21 cellular contexts compared by ENCODE assay signal in the genomic region with DNA sequence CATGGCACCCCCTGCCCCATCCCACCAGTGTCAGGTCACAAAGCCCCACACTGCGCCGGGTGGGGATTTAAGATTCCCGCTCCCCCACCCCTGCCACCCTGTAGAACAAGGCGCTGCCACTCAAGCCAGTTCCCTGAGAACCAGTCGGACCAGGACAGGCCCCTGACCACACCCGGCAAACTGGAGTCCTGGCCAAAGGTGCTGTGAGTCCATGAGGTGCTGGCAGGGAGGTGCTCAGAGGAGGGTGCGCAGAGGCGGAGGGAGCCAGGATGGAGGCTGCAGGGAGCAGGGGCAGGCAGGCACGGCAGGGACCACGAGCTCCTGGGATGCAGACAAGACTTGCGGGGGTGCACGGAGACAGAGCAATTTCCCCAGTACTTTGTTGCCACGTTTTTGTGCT. TPM values are rescaled to one million over a fixed set of nuclear protein-coding genes. Genes with fewer than 3 reads are reported as not detected.
DNase-seq lines count a peak whose midpoint lies in the region; ATAC-seq, FAIRE-seq and TF ChIP-seq lines count a peak whose summit lies in the region.
"Had no signal": no experiment of that assay in that cellular context is flagged by ENCODE, and none has a peak within 500 bp of the region (broad histone marks: within the 10 kb centered on the region; RNA-seq: fewer than 3 reads in every experiment).

No MANE protein-coding gene starts in this region.

- DNase-seq in PC-3 (peak; percentile 63), kidney (peak; percentile 51), sigmoid colon (peak; percentile 50), NCI-H510A (lab: John Stamatoyannopoulos, UW) (no peak), occipital lobe (lab: John Stamatoyannopoulos, UW) (no peak)
- DNase-seq in central memory CD4-positive, alpha-beta T cell = no peak
- DNase-seq: activated CD8-positive, alpha-beta memory T cell treated with anti-CD3 and anti-CD28 coated beads, Interleukin-2, amount 50 U/mL, for 4 hours; activated naive CD8-positive, alpha-beta T cell treated with anti-CD3 and anti-CD28 coated beads for 36 hours; foreskin fibroblast; HCEC 1CT; heart right ventricle; NCI-H1105; NCI-H2029; NCI-H345; NCI-H774; stimulated activated CD4-positive, alpha-beta T cell treated with anti-CD3 and anti-CD28 coated beads, Interleukin-1b, Interleukin-23, amount 100 ng/mL, for 48 hours had no signal

- BruUV-seq in PC-3 (replicated peaks; lab: Mats Ljungman, UMichigan) = no TSS peak

- TF ChIP-seq EP300 in sigmoid colon (IDR thresholded peaks at IDR 0.05) = no peak

- peak overlapping the region; percentile 48 for H2AFZ ChIP-seq in PC-3 (ENCODE audit: low read length)

- peak overlapping the region; percentile 36 for H3K27ac ChIP-seq in C4-2B
- no peak overlapping the region for H3K27ac ChIP-seq in PC-3 (ENCODE audit: low read length)
- no peak overlapping the region for H3K27ac ChIP-seq in kidney (ENCODE audit: low read depth in 2 of 2, low read length in 2 of 2)
- H3K27ac ChIP-seq in sigmoid colon = no peak overlapping the region
- H3K27ac ChIP-seq: heart right ventricle had no signal

- no peak for TF ChIP-seq POLR2A in sigmoid colon (IDR thresholded peaks at IDR 0.05)

- FAIRE-seq in kidney (lab: Jason Lieb, UNC) = no peak
- FAIRE-seq: D721Med, GM12892 had no signal

- no peaks in the 10 kb centered on the region for H4K20me1 ChIP-seq in PC-3 (ENCODE audit: low read length)

- H3K36me3 ChIP-seq in PC-3 (ENCODE audit: low read depth, low read length) (no peaks in the 10 kb centered on the region), kidney (ENCODE audit: control insufficient read depth in 1 of 2, insufficient read depth in 2 of 2, low read length in 2 of 2) (no peaks in the 10 kb centered on the region), sigmoid colon (no peaks in the 10 kb centered on the region)
- H3K36me3 ChIP-seq: heart right ventricle had no signal

- TF ChIP-seq CTCF in C4-2B (conservative IDR thresholded peaks at IDR 0.05) = no peak
- no peak for TF ChIP-seq CTCF in PC-3 (conservative IDR thresholded peaks at IDR 0.05; ENCODE audit: low read depth, low read length)
- TF ChIP-seq CTCF in kidney (IDR thresholded peaks at IDR 0.05; ENCODE audit: borderline replicate concordance, extremely low read depth, insufficient read depth) = no peak
- no peak for TF ChIP-seq CTCF in sigmoid colon (IDR thresholded peaks at IDR 0.05)

- peak overlapping the region; percentile 71 for H3K4me2 ChIP-seq in PC-3 (ENCODE audit: low read length)

- H3K9me3 ChIP-seq in PC-3 (ENCODE audit: low read length) = no peaks in the 10 kb centered on the region
- H3K9me3 ChIP-seq in kidney (ENCODE audit: control insufficient read depth in 1 of 2, low read length in 2 of 2) = no peaks in the 10 kb centered on the region
- no peaks in the 10 kb centered on the region for H3K9me3 ChIP-seq in sigmoid colon
- H3K9me3 ChIP-seq: heart right ventricle had no signal

- H3K27me3 ChIP-seq in PC-3 (ENCODE audit: low read length) (no peaks in the 10 kb centered on the region), sigmoid colon (no peaks in the 10 kb centered on the region)
- H3K27me3 ChIP-seq: heart right ventricle had no signal

- H3K9ac ChIP-seq in PC-3 (ENCODE audit: low read length) (no peak overlapping the region; the same call in 1 of the 2 replicates), kidney (ENCODE audit: low read length in 2 of 2) (no peak overlapping the region)

- WGBS in sigmoid colon, 2 donors = 23 to 68% methylated on average over 13 of the region's 13 CpGs

- no peaks in the 10 kb centered on the region for H3K9me2 ChIP-seq in PC-3 (replicated peaks; ENCODE audit: low read length)

- CTCF ChIA-PET in PC-3 (lab: Charles Lee) = no interaction called here

- intact Hi-C loops in PC-3 (cut with micrococcal nuclease) (no loop called here), kidney (cut with DNase I) (no loop called here), sigmoid colon (cut with DNase I) (no loop called here)

- H3K4me1 ChIP-seq in PC-3 (ENCODE audit: insufficient read depth, low read length) (peaks cover 7% of the 10 kb centered on the region; the same call in 1 of the 2 replicates), kidney (ENCODE audit: control insufficient read depth in 1 of 2, insufficient read depth in 1 of 2, low read depth in 1 of 2, low read length in 2 of 2) (no peaks in the 10 kb centered on the region), sigmoid colon (no peaks in the 10 kb centered on the region)

- ATAC-seq in PC-3 = peak; percentile 86
- no peak for ATAC-seq in HG03196 (IDR thresholded peaks at IDR 0.05; ENCODE audit: unreplicated experiment)
- ATAC-seq: heart right ventricle, WTC11 had no signal

- H3F3A ChIP-seq in PC-3 (ENCODE audit: low read length, unreplicated experiment) = no peaks in the 10 kb centered on the region

- H3K79me2 ChIP-seq in PC-3 (ENCODE audit: low read length) = no peaks in the 10 kb centered on the region

- H3K4me3 ChIP-seq in PC-3 (ENCODE audit: low read length) (peak overlapping the region; percentile 42; the same call in 1 of the 2 replicates), kidney (ENCODE audit: low read length in 2 of 2) (no peak overlapping the region), sigmoid colon (no peak overlapping the region)

- POLR2A ChIA-PET in PC-3 (lab: Charles Lee; ENCODE audit: unreplicated experiment) = no interaction called here

RNA-seq across cellular contexts. Expression of gene GDI2, which starts 19.7 kb away (rescaled TPM):
- total RNA-seq in PC-3 (2014; rRNA removed) (94.7 and 122 TPM in 2 replicates), kidney (168 TPM), sigmoid colon (100 to 1,000 TPM; 178 to 208 (median 205) TPM), occipital lobe (474 TPM)
- polyA plus RNA-seq in kidney (ENCODE audit: insufficient read depth, low read depth, low replicate concordance) (143 TPM), sigmoid colon (100 to 1,000 TPM; 179 to 238 (median 201) TPM)

RNA-seq across cellular contexts. Expression of gene ANKRD16, which starts 56.7 kb away (rescaled TPM):
- 4.9 and 7.2 TPM in 2 replicates for total RNA-seq in PC-3 (2014; rRNA removed)
- 6.7 TPM for total RNA-seq in kidney
- polyA plus RNA-seq in kidney (ENCODE audit: insufficient read depth, low read depth, low replicate concordance) = 7.1 TPM
- total RNA-seq in sigmoid colon = 10 to 100 TPM in 1 of 4 donors, 1 to 10 TPM in 3; 8.6 to 11.4 (median 9.4) TPM
- 1 to 10 TPM; 1.6 to 6.1 (median 5.4) TPM for polyA plus RNA-seq in sigmoid colon
- total RNA-seq in occipital lobe = 10.5 TPM

RNA-seq across cellular contexts. Expression of gene FBH1, which starts 57.1 kb away (rescaled TPM):
- total RNA-seq in PC-3 (2014; rRNA removed) (22.0 and 33.2 TPM in 2 replicates), kidney (76.5 TPM), sigmoid colon (10 to 100 TPM; 68.7 to 85.9 (median 80.4) TPM), occipital lobe (39.8 TPM)
- polyA plus RNA-seq in kidney (ENCODE audit: insufficient read depth, low read depth, low replicate concordance) (70.7 TPM), sigmoid colon (10 to 100 TPM; 31.2 to 52.0 (median 49.2) TPM)

Comparison
In these comparisons a context has a peak if more than half of its experiments do, and no peak if none do; other contexts are left out.
1. DNase-seq: peak in PC-3 (single experiment), kidney (single experiment) and sigmoid colon (single experiment); none in central memory CD4-positive, alpha-beta T cell (single experiment), NCI-H510A (single experiment) and occipital lobe (single experiment).